In the genomic region with DNA sequence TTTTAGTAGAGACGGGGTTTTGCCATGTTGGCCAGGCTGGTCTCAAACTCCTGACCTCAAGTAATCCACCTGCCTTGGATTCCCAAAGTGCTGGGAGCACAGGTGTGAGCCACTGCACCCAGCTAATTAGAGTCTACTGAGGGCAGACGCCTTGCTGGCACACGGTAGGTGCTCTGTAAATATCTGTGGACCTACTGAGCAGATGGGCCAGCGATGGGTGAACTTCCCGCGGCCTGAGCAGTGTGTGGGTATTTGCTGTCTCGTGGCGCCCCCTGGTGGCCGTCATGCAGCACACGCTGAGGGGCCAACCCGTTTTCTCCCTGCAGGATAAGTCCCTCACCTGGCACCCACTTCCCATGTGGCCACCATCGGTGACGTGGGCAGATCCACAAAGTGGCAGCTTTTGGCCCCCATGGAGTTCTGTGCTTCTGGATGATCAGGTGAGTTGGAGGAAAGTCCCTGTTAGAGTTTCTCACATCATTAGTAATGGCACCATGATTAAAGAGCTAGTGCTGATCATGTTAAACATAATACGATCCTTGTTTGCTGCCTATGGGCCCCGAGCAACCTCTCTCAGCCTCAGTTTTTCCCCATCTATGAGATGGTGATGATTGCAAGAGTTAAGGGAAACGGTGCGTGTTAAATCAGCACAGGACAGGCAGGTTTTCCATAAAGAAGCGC, we compare ENCODE assay signal across 1 cellular context.
TF ChIP-seq lines count a peak whose summit lies in the region.

No MANE protein-coding gene starts in this region.

TF ChIP-seq in GM23338, 12 proteins besides CTCF, POLR2A, EP300 and RAD21 (continued from another document):
- TF ChIP-seq, protein P1, sequence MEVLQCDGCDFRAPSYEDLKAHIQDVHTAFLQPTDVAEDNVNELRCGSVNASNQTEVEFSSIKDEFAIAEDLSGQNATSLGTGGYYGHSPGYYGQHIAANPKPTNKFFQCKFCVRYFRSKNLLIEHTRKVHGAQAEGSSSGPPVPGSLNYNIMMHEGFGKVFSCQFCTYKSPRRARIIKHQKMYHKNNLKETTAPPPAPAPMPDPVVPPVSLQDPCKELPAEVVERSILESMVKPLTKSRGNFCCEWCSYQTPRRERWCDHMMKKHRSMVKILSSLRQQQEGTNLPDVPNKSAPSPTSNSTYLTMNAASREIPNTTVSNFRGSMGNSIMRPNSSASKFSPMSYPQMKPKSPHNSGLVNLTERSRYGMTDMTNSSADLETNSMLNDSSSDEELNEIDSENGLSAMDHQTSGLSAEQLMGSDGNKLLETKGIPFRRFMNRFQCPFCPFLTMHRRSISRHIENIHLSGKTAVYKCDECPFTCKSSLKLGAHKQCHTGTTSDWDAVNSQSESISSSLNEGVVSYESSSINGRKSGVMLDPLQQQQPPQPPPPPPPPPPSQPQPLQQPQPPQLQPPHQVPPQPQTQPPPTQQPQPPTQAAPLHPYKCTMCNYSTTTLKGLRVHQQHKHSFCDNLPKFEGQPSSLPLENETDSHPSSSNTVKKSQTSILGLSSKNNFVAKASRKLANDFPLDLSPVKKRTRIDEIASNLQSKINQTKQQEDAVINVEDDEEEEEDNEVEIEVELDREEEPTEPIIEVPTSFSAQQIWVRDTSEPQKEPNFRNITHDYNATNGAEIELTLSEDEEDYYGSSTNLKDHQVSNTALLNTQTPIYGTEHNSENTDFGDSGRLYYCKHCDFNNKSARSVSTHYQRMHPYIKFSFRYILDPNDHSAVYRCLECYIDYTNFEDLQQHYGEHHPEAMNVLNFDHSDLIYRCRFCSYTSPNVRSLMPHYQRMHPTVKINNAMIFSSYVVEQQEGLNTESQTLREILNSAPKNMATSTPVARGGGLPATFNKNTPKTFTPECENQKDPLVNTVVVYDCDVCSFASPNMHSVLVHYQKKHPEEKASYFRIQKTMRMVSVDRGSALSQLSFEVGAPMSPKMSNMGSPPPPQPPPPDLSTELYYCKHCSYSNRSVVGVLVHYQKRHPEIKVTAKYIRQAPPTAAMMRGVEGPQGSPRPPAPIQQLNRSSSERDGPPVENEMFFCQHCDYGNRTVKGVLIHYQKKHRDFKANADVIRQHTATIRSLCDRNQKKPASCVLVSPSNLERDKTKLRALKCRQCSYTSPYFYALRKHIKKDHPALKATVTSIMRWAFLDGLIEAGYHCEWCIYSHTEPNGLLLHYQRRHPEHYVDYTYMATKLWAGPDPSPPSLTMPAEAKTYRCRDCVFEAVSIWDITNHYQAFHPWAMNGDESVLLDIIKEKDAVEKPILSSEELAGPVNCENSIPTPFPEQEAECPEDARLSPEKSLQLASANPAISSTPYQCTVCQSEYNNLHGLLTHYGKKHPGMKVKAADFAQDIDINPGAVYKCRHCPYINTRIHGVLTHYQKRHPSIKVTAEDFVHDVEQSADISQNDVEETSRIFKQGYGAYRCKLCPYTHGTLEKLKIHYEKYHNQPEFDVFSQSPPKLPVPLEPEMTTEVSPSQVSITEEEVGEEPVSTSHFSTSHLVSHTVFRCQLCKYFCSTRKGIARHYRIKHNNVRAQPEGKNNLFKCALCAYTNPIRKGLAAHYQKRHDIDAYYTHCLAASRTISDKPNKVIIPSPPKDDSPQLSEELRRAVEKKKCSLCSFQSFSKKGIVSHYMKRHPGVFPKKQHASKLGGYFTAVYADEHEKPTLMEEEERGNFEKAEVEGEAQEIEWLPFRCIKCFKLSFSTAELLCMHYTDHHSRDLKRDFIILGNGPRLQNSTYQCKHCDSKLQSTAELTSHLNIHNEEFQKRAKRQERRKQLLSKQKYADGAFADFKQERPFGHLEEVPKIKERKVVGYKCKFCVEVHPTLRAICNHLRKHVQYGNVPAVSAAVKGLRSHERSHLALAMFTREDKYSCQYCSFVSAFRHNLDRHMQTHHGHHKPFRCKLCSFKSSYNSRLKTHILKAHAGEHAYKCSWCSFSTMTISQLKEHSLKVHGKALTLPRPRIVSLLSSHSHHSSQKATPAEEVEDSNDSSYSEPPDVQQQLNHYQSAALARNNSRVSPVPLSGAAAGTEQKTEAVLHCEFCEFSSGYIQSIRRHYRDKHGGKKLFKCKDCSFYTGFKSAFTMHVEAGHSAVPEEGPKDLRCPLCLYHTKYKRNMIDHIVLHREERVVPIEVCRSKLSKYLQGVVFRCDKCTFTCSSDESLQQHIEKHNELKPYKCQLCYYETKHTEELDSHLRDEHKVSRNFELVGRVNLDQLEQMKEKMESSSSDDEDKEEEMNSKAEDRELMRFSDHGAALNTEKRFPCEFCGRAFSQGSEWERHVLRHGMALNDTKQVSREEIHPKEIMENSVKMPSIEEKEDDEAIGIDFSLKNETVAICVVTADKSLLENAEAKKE (CRISPR knock-in tag; IDR thresholded peaks at IDR 0.05) = no peak
- no peak for TF ChIP-seq STAT1 (IDR thresholded peaks at IDR 0.05; ENCODE audit: unreplicated experiment)
- no peak for TF ChIP-seq NANOG (IDR thresholded peaks at IDR 0.05; ENCODE audit: borderline replicate concordance)
- TF ChIP-seq, protein P2, sequence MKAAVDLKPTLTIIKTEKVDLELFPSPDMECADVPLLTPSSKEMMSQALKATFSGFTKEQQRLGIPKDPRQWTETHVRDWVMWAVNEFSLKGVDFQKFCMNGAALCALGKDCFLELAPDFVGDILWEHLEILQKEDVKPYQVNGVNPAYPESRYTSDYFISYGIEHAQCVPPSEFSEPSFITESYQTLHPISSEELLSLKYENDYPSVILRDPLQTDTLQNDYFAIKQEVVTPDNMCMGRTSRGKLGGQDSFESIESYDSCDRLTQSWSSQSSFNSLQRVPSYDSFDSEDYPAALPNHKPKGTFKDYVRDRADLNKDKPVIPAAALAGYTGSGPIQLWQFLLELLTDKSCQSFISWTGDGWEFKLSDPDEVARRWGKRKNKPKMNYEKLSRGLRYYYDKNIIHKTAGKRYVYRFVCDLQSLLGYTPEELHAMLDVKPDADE (IDR thresholded peaks at IDR 0.05) = no peak
